In the genomic region with DNA sequence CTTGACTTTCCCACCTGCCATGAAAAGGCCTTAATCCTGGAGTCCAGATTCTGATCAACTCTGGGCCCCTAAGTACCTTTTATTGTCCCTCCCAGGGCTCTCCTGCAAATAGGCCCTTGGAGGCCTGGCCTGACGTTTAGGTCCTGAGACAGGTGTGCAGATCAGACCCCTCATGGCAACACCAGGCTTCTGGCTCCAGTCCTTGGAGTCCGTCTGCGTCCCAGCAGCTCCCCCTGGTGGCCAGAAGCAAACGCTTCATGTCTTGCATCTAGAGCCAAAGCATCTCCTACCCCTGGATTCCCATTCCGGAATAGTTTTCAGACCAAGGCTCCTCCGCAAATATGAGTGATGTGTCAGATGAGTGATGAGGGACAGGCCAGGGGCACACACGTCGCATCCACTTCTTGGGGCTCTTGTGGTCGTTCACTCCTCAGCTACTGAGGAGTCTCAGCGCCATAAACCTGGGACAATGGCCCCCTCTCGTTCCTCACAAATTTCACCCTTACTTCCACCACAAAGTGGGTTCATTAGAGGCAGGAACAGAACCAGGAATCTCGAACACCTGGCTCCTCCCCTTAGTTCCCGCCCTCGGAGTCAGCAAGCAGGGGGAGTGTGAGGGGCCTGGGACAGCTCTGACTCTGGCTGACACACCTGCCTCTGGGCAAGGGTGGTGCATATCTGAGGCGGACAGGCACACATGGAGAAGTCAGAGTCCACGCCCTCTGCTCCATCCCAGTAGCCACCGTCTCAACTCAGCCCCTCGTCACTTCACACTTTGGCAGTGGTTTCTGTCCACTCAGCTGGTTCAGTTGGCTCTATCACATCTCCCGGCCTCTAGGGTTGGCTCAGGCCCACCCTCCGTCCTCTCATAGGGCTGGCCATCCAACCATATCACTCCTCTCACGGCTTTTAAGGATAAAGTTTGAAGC, we compare ENCODE assay signal across 8 cellular contexts.
DNase-seq lines count a peak whose midpoint lies in the region; ATAC-seq and TF ChIP-seq lines count a peak whose summit lies in the region.

No MANE protein-coding gene starts in this region.

- no peak overlapping the region for H3K4me3 ChIP-seq in WI38 (ENCODE audit: low read depth, low read length)

- H3K27me3 ChIP-seq in CD4-positive, alpha-beta T cell (ENCODE audit: control insufficient read depth, insufficient read depth, low read length), result no peaks in the 10 kb centered on the region

- in situ Hi-C loops in T47D (cut with HindIII; ENCODE audit: low pct_unique_long_range_greater_than_20kb, low sequenced_read_pairs), result no loop called here

- H3K27ac ChIP-seq in CD4-positive, alpha-beta T cell (ENCODE audit: low read depth, low read length), result no peak overlapping the region

- no peaks in the 10 kb centered on the region for H3K9me3 Mint-ChIP-seq in CD4-positive, alpha-beta T cell

- intact Hi-C loops in CD4-positive, alpha-beta T cell (cut with DNase I, micrococcal nuclease), result loop anchor here (1.0 to 5.0 kb wide), 8 partner anchors 205 to 515 kb away; a partner anchor contains a TSS

- H3K9me3 ChIP-seq in CD4-positive, alpha-beta T cell (ENCODE audit: control insufficient read depth, low read length), result no peaks in the 10 kb centered on the region

- peaks cover 5% of the 10 kb centered on the region for H3K36me3 Mint-ChIP-seq in CD4-positive, alpha-beta T cell (ENCODE audit: low read depth)

- H3K27ac Mint-ChIP-seq in CD4-positive, alpha-beta T cell, result no peak overlapping the region

- POLR2A ChIA-PET in CD4-positive, alpha-beta T cell (lab: Charles Lee), result interaction anchor here (1.3 kb wide), 1 partner anchor 476 kb away, joined by 5 read pairs; no protein-coding TSS in a partner anchor

- CTCF ChIA-PET in CD4-positive, alpha-beta T cell (lab: Charles Lee), result interaction anchor here (0.7 to 2.6 kb wide), 11 partner anchors 8 to 503 kb away, joined by 3 to 37 read pairs (median 4); no protein-coding TSS in a partner anchor

- peak; percentile 73 to 85 (median 76) for DNase-seq in CD4-positive, alpha-beta T cell
- DNase-seq in NCI-H2171 treated with DMSO at 0.1 percent for 48 hours (lab: John Stamatoyannopoulos, UW), result peak; percentile 82
- peak; percentile 83 for DNase-seq in T47D (ENCODE audit: low read depth in 1 of 2, low spot score in 1 of 2)
- DNase-seq in inferior parietal cortex (ENCODE audit: extremely low spot score), result peak; percentile 85
- peak; percentile 48 to 73 (median 72) for DNase-seq in stimulated activated CD4-positive, alpha-beta T cell treated with anti-CD3 and anti-CD28 coated beads, Interleukin-12 subunit alpha, Interleukin-12 subunit beta, amount 100 ng/mL, for 48 hours (ENCODE audit: low read depth in 2 of 3, low spot score in 1 of 3)

- H3K4me3 Mint-ChIP-seq in CD4-positive, alpha-beta T cell, result no peak overlapping the region

- ATAC-seq in CD4-positive, alpha-beta T cell (ENCODE audit: poor library complexity), result peak; percentile 76
- peak; percentile 48 for ATAC-seq in HG02571 (IDR thresholded peaks at IDR 0.05; ENCODE audit: unreplicated experiment)
- ATAC-seq in GM18873 (IDR thresholded peaks at IDR 0.05; ENCODE audit: low FRiP score, unreplicated experiment), result no peak

- no peaks in the 10 kb centered on the region for H3K4me1 Mint-ChIP-seq in CD4-positive, alpha-beta T cell (ENCODE audit: low read depth)

- TF ChIP-seq CTCF in CD4-positive, alpha-beta T cell (IDR thresholded peaks at IDR 0.05), result peak; percentile 95
- TF ChIP-seq CTCF in WI38 (IDR thresholded peaks at IDR 0.05; ENCODE audit: low read depth, low read length), result peak; percentile 93

- H3K27me3 Mint-ChIP-seq in CD4-positive, alpha-beta T cell, result no peaks in the 10 kb centered on the region
